9 cellular contexts compared by ENCODE assay signal in genomic region chr20:17654649-17655285, GRCh38. TPM values are rescaled to one million over a fixed set of nuclear protein-coding genes. Genes with fewer than 3 reads are reported as not detected.
DNase-seq lines count a peak whose midpoint lies in the region; ATAC-seq lines count a peak whose summit lies in the region.
"Had no signal": no experiment of that assay in that cellular context is flagged by ENCODE, and none has a peak within 500 bp of the region (broad histone marks: within the 10 kb centered on the region; RNA-seq: fewer than 3 reads in every experiment).

No MANE protein-coding gene starts in this region.

- peaks cover 2% of the 10 kb centered on the region for H3K9me3 Mint-ChIP-seq in activated CD4-positive, alpha-beta T cell treated with anti-CD3 and anti-CD28 coated beads for 36 hours (ENCODE audit: low read depth)
- H3K9me3 Mint-ChIP-seq in activated CD4-positive, alpha-beta T cell treated with anti-CD3 and anti-CD28 coated beads, Interleukin-2, amount 10 ng/mL, durations not matched to agents 7 days and 5 days: peaks cover 4% of the 10 kb centered on the region
- H3K9me3 Mint-ChIP-seq in activated T-cell treated with anti-CD3 and anti-CD28 coated beads, Interleukin-2, amount 50 U/mL, for 4 hours: no peaks in the 10 kb centered on the region

- intact Hi-C loops in activated CD4-positive, alpha-beta T cell treated with anti-CD3 and anti-CD28 coated beads for 36 hours (cut with DNase I, micrococcal nuclease): loop anchor here in 1 of 2 experiments (10.0 kb wide), 1 partner anchor 850 kb away; no protein-coding TSS in a partner anchor
- intact Hi-C loops in head of caudate nucleus (cut with DNase I): no loop called here

- CTCF ChIA-PET in activated CD4-positive, alpha-beta T cell treated with anti-CD3 and anti-CD28 coated beads for 36 hours (lab: Charles Lee): interaction anchor here (0.6 to 1.6 kb wide), 5 partner anchors 8 to 149 kb away, joined by 3 to 4 read pairs (median 3); no protein-coding TSS in a partner anchor
- CTCF ChIA-PET in activated CD4-positive, alpha-beta T cell treated with anti-CD3 and anti-CD28 coated beads, Interleukin-2, amount 10 ng/mL, durations not matched to agents 7 days and 5 days (lab: Charles Lee): interaction anchor here (1.6 kb wide), 1 partner anchor 9 kb away, joined by 4 read pairs; no protein-coding TSS in a partner anchor

- peaks cover 5% of the 10 kb centered on the region for H3K4me1 Mint-ChIP-seq in activated CD4-positive, alpha-beta T cell treated with anti-CD3 and anti-CD28 coated beads for 36 hours
- peaks cover 11% of the 10 kb centered on the region for H3K4me1 Mint-ChIP-seq in activated CD4-positive, alpha-beta T cell treated with anti-CD3 and anti-CD28 coated beads, Interleukin-2, amount 10 ng/mL, durations not matched to agents 7 days and 5 days
- H3K4me1 Mint-ChIP-seq in activated T-cell treated with anti-CD3 and anti-CD28 coated beads, Interleukin-2, amount 50 U/mL, for 4 hours (ENCODE audit: low read depth): peaks cover 2% of the 10 kb centered on the region

- no peaks in the 10 kb centered on the region for H3K27me3 Mint-ChIP-seq in activated CD4-positive, alpha-beta T cell treated with anti-CD3 and anti-CD28 coated beads for 36 hours
- no peaks in the 10 kb centered on the region for H3K27me3 Mint-ChIP-seq in activated CD4-positive, alpha-beta T cell treated with anti-CD3 and anti-CD28 coated beads, Interleukin-2, amount 10 ng/mL, durations not matched to agents 7 days and 5 days
- no peaks in the 10 kb centered on the region for H3K27me3 Mint-ChIP-seq in activated T-cell treated with anti-CD3 and anti-CD28 coated beads, Interleukin-2, amount 50 U/mL, for 4 hours (ENCODE audit: low read depth)

- POLR2A ChIA-PET in activated CD4-positive, alpha-beta T cell treated with anti-CD3 and anti-CD28 coated beads for 36 hours (lab: Charles Lee): no interaction called here
- POLR2A ChIA-PET in activated CD4-positive, alpha-beta T cell treated with anti-CD3 and anti-CD28 coated beads, Interleukin-2, amount 10 ng/mL, durations not matched to agents 7 days and 5 days (lab: Charles Lee): no interaction called here

- ATAC-seq in activated CD4-positive, alpha-beta T cell treated with anti-CD3 and anti-CD28 coated beads for 36 hours: no peak
- ATAC-seq in activated T-cell treated with anti-CD3 and anti-CD28 coated beads, Interleukin-2, amount 50 U/mL, for 4 hours: no peak
- ATAC-seq in GM19324 (IDR thresholded peaks at IDR 0.05; ENCODE audit: low FRiP score, unreplicated experiment): no peak

- peaks cover 17% of the 10 kb centered on the region for H3K36me3 Mint-ChIP-seq in activated CD4-positive, alpha-beta T cell treated with anti-CD3 and anti-CD28 coated beads for 36 hours (ENCODE audit: low read depth)
- H3K36me3 Mint-ChIP-seq in activated CD4-positive, alpha-beta T cell treated with anti-CD3 and anti-CD28 coated beads, Interleukin-2, amount 10 ng/mL, durations not matched to agents 7 days and 5 days (ENCODE audit: low read depth): peaks cover 26% of the 10 kb centered on the region
- H3K36me3 Mint-ChIP-seq in activated T-cell treated with anti-CD3 and anti-CD28 coated beads, Interleukin-2, amount 50 U/mL, for 4 hours (ENCODE audit: insufficient read depth): peaks cover 17% of the 10 kb centered on the region

- peak; percentile 33 for DNase-seq in activated CD4-positive, alpha-beta T cell treated with anti-CD3 and anti-CD28 coated beads for 36 hours
- no peak for DNase-seq in activated CD4-positive, alpha-beta T cell treated with anti-CD3 and anti-CD28 coated beads, Interleukin-2, amount 10 ng/mL, durations not matched to agents 7 days and 5 days
- DNase-seq in RPMI7951 (ENCODE audit: low read depth): peak; percentile 55
- DNase-seq in head of caudate nucleus: peak in 24 of 42 donors; percentile 27 to 80 (median 58)
- DNase-seq in stimulated activated CD4-positive, alpha-beta T cell treated with anti-CD3 and anti-CD28 coated beads, Interleukin-2, amount 100 ng/mL, for 24 hours: peak; percentile 23 to 30
- no peak for DNase-seq in NCI-H2196 treated with DMSO at 0.1 percent for 48 hours (lab: John Stamatoyannopoulos, UW; ENCODE audit: unreplicated experiment)
- no peak for DNase-seq in activated T-cell treated with anti-CD3 and anti-CD28 coated beads, Interleukin-2, amount 50 U/mL, for 4 hours

- no peak overlapping the region for H3K4me3 Mint-ChIP-seq in activated CD4-positive, alpha-beta T cell treated with anti-CD3 and anti-CD28 coated beads for 36 hours
- no peak overlapping the region for H3K4me3 Mint-ChIP-seq in activated CD4-positive, alpha-beta T cell treated with anti-CD3 and anti-CD28 coated beads, Interleukin-2, amount 10 ng/mL, durations not matched to agents 7 days and 5 days
- H3K4me3 Mint-ChIP-seq in activated T-cell treated with anti-CD3 and anti-CD28 coated beads, Interleukin-2, amount 50 U/mL, for 4 hours: no peak overlapping the region

- H3K27ac Mint-ChIP-seq in activated CD4-positive, alpha-beta T cell treated with anti-CD3 and anti-CD28 coated beads for 36 hours: no peak overlapping the region
- H3K27ac Mint-ChIP-seq in activated CD4-positive, alpha-beta T cell treated with anti-CD3 and anti-CD28 coated beads, Interleukin-2, amount 10 ng/mL, durations not matched to agents 7 days and 5 days: no peak overlapping the region

RNA-seq across cellular contexts. Expression of gene RRBP1, which starts 27.3 kb away (rescaled TPM):
- 10 to 100 TPM; 21.1 to 24.9 TPM for total RNA-seq in activated CD4-positive, alpha-beta T cell treated with anti-CD3 and anti-CD28 coated beads for 36 hours
- 10 to 100 TPM; 50.8 to 52.1 TPM for total RNA-seq in activated CD4-positive, alpha-beta T cell treated with anti-CD3 and anti-CD28 coated beads, Interleukin-2, amount 10 ng/mL, durations not matched to agents 7 days and 5 days
- 86.9 and 116 TPM in 2 replicates for total RNA-seq in RPMI7951 (2014; rRNA removed; shearing (Covaris generic))
- total RNA-seq in activated T-cell treated with anti-CD3 and anti-CD28 coated beads, Interleukin-2, amount 50 U/mL, for 4 hours: 10 to 100 TPM; 25.5 to 32.3 (median 27.0) TPM

RNA-seq across cellular contexts. Expression of gene BANF2, which starts 45.0 kb away (rescaled TPM):
- not detected for total RNA-seq in activated CD4-positive, alpha-beta T cell treated with anti-CD3 and anti-CD28 coated beads for 36 hours
- total RNA-seq in activated CD4-positive, alpha-beta T cell treated with anti-CD3 and anti-CD28 coated beads, Interleukin-2, amount 10 ng/mL, durations not matched to agents 7 days and 5 days: not detected
- total RNA-seq in RPMI7951 (2014; rRNA removed; shearing (Covaris generic)): not detected in 2 replicates
- total RNA-seq in activated T-cell treated with anti-CD3 and anti-CD28 coated beads, Interleukin-2, amount 50 U/mL, for 4 hours: not detected
- total RNA-seq: mononuclear cell had no signal

Comparison
In these comparisons a context has a peak if more than half of its experiments do, and no peak if none do; other contexts are left out.
1. DNase-seq: peak in activated CD4-positive, alpha-beta T cell treated with anti-CD3 and anti-CD28 coated beads for 36 hours (single experiment), RPMI7951 (single experiment), head of caudate nucleus (24 of 42) and stimulated activated CD4-positive, alpha-beta T cell treated with anti-CD3 and anti-CD28 coated beads, Interleukin-2, amount 100 ng/mL, for 24 hours (2 of 2); none in activated CD4-positive, alpha-beta T cell treated with anti-CD3 and anti-CD28 coated beads, Interleukin-2, amount 10 ng/mL, durations not matched to agents 7 days and 5 days (single experiment), NCI-H2196 treated with DMSO at 0.1 percent for 48 hours (single experiment) and activated T-cell treated with anti-CD3 and anti-CD28 coated beads, Interleukin-2, amount 50 U/mL, for 4 hours (single experiment).